In the genomic region with DNA sequence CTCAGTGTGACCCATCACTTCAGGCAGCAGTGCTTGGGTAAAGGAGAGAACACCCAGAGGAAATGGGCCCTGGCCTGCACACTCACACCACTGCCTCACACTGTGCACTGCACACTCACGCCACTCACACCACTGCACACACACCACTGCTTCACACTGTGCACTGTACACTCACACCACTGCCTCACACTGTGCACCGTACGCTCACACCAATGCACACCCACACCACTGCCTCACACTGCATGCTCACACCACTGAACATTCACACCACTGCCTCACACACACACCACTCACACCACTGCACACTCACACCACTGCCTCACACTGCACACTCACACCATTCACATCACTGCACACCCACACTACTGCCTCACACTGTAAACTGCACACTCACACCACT, we compare ENCODE assay signal across 1 cellular context.
TF ChIP-seq lines count a peak whose summit lies in the region.

No MANE protein-coding gene starts in this region.

TF ChIP-seq in HEK293, 187 proteins besides CTCF, POLR2A, EP300 and RAD21 (continued from another document):
- TF ChIP-seq, protein P1, sequence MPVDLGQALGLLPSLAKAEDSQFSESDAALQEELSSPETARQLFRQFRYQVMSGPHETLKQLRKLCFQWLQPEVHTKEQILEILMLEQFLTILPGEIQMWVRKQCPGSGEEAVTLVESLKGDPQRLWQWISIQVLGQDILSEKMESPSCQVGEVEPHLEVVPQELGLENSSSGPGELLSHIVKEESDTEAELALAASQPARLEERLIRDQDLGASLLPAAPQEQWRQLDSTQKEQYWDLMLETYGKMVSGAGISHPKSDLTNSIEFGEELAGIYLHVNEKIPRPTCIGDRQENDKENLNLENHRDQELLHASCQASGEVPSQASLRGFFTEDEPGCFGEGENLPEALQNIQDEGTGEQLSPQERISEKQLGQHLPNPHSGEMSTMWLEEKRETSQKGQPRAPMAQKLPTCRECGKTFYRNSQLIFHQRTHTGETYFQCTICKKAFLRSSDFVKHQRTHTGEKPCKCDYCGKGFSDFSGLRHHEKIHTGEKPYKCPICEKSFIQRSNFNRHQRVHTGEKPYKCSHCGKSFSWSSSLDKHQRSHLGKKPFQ (tag by site-specific recombination; IDR thresholded peaks at IDR 0.05) = peak; percentile 100
- TF ChIP-seq ZNF473 (tag by site-specific recombination; IDR thresholded peaks at IDR 0.05) (peak; percentile 55; the same call in 1 of the 2 replicates), ZFHX2 (tag by site-specific recombination; conservative IDR thresholded peaks at IDR 0.05) (0 out of 2 replicates have a peak, but pooled peaks have one; percentile 10)
TF ChIP-seq in HEK293: peak in this region for 4.
